9 cellular contexts compared by ENCODE assay signal in the genomic region with DNA sequence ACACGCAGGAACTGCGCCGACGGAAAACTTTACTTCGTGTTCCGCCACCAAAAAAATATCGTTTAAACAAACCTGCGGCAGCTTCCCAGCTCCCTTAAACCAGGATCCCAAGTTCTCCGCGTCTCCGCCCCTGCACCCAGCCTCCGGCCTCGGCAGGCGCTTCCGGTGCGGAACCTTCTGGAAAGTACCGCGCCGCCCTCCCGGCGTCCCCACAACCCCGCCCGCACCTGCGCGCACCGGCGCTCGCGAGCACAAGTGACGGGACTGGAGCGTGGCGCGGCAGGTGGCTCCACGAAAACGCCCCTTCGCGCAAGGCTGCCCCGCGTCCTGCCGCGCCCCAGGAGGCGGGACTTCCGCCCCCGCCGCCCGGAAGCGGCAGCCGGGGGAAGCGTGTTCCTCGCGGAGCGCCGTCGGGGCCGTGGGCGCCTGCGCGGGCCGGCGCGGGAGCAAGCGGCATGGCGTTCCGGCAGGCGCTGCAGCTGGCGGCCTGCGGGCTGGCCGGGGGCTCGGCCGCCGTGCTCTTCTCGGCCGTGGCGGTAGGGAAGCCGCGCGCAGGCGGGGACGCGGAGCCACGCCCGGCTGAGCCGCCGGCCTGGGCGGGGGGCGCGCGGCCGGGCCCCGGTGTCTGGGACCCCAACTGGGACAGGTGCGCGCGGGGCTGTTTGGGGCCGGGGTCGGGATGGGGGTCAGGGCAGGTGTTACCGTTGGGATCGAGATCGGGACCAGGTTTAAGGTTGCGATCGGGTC. TPM values are rescaled to one million over a fixed set of nuclear protein-coding genes. Genes with fewer than 3 reads are reported as not detected.
A peak's percentile ranks its signal among the peaks of the same experiment; 100 is the strongest.
DNase-seq lines count a peak whose midpoint lies in the region; ATAC-seq, FAIRE-seq and TF ChIP-seq lines count a peak whose summit lies in the region.
"Had no signal": no experiment of that assay in that cellular context is flagged by ENCODE, and none has a peak within 500 bp of the region (broad histone marks: within the 10 kb centered on the region; RNA-seq: fewer than 3 reads in every experiment).

A gene (plus strand): TSS at position 421 of the 747 bp plus-strand sequence. CDS start 35 bp downstream, at position 456.

- DNase-seq in BJ (ENCODE audit: low read depth), result peak; percentile 23
- peak; percentile 98 for DNase-seq in GM19239 (ENCODE audit: insufficient read length, low spot score)
- peak; percentile 80 for DNase-seq in NCI-H510A treated with DMSO at 0.1 percent for 48 hours (lab: John Stamatoyannopoulos, UW)
- peak; percentile 92 for DNase-seq in activated CD4-positive, alpha-beta T cell treated with anti-CD3 and anti-CD28 coated beads for 36 hours
- DNase-seq in left colon, result peak; percentile 88 to 92
- peak; percentile 82 to 83 for DNase-seq in stimulated activated CD4-positive, alpha-beta T cell treated with anti-CD3 and anti-CD28 coated beads, Interleukin-1b, Interleukin-23, amount 100 ng/mL, for 4 hours (ENCODE audit: low read depth in 2 of 2)

- intact Hi-C loops in activated CD4-positive, alpha-beta T cell treated with anti-CD3 and anti-CD28 coated beads for 36 hours (cut with DNase I, micrococcal nuclease), result loop anchor here (1.0 to 10.0 kb wide), 11 partner anchors 23 to 626 kb away; a partner anchor contains a TSS
- intact Hi-C loops in left colon (cut with DNase I, micrococcal nuclease), result no loop called here

- CTCF ChIA-PET in BJ (lab: Yijun Ruan, JAX), result interaction anchor here (1.1 kb wide), 2 partner anchors 9 to 20 kb away, joined by 3 to 5 read pairs; no protein-coding TSS in a partner anchor
- CTCF ChIA-PET in activated CD4-positive, alpha-beta T cell treated with anti-CD3 and anti-CD28 coated beads for 36 hours (lab: Charles Lee), result interaction anchor here (0.7 kb wide), 1 partner anchor 14 kb away, joined by 3 read pairs; no protein-coding TSS in a partner anchor

- H3K27me3 Mint-ChIP-seq in activated CD4-positive, alpha-beta T cell treated with anti-CD3 and anti-CD28 coated beads for 36 hours, result no peaks in the 10 kb centered on the region

- no peak for TF ChIP-seq CTCF in BJ (IDR thresholded peaks at IDR 0.05; ENCODE audit: insufficient read depth, low read depth, low read length)

- peak within 1 kb of the TSS; percentile 66 for H3K27ac Mint-ChIP-seq in activated CD4-positive, alpha-beta T cell treated with anti-CD3 and anti-CD28 coated beads for 36 hours

- peak; percentile 91 for ATAC-seq in HG03439 (IDR thresholded peaks at IDR 0.05; ENCODE audit: unreplicated experiment)
- peak; percentile 92 for ATAC-seq in activated CD4-positive, alpha-beta T cell treated with anti-CD3 and anti-CD28 coated beads for 36 hours
- peak; percentile 92 for ATAC-seq in left colon

- peak within 1 kb of the TSS; percentile 78 for H3K27ac ChIP-seq in cingulate gyrus (ENCODE audit: low read depth, low read length)

- peak within 1 kb of the TSS; percentile 81 for H3K4me3 ChIP-seq in BJ (ENCODE audit: low read depth, low read length)

- FAIRE-seq in GM19239 (lab: Jason Lieb, UNC), result peak; percentile 82
- FAIRE-seq: colon had no signal

- peak within 1 kb of the TSS; percentile 75 for H3K4me3 Mint-ChIP-seq in activated CD4-positive, alpha-beta T cell treated with anti-CD3 and anti-CD28 coated beads for 36 hours

- H3K36me3 Mint-ChIP-seq in activated CD4-positive, alpha-beta T cell treated with anti-CD3 and anti-CD28 coated beads for 36 hours (ENCODE audit: low read depth), result peaks cover 29% of the 10 kb centered on the region

- peaks cover 4% of the 10 kb centered on the region; the same call in 1 of the 2 replicates for H3K36me3 ChIP-seq in BJ (ENCODE audit: control insufficient read depth, insufficient read depth, low read length)

- H3K9me3 Mint-ChIP-seq in activated CD4-positive, alpha-beta T cell treated with anti-CD3 and anti-CD28 coated beads for 36 hours (ENCODE audit: low read depth), result peaks cover 14% of the 10 kb centered on the region

- no peaks in the 10 kb centered on the region for H3K27me3 ChIP-seq in BJ (ENCODE audit: control insufficient read depth, insufficient read depth, low read length)

- POLR2A ChIA-PET in BJ (lab: Charles Lee), result no interaction called here
- POLR2A ChIA-PET in activated CD4-positive, alpha-beta T cell treated with anti-CD3 and anti-CD28 coated beads for 36 hours (lab: Charles Lee), result no interaction called here

- H3K4me1 Mint-ChIP-seq in activated CD4-positive, alpha-beta T cell treated with anti-CD3 and anti-CD28 coated beads for 36 hours, result peaks cover 24% of the 10 kb centered on the region

RNA-seq across cellular contexts. Expression of the gene that starts here (rescaled TPM):
- polyA plus RNA-seq in BJ (2011; rRNA removed), result 12.4 and 17.7 TPM in 2 replicates
- polyA minus RNA-seq in BJ (2011; rRNA and poly(A)+ RNA removed), result 38.2 and 50.3 TPM in 2 replicates
- total RNA-seq in activated CD4-positive, alpha-beta T cell treated with anti-CD3 and anti-CD28 coated beads for 36 hours, result 10 to 100 TPM; 65.6 to 74.0 TPM
- total RNA-seq in left colon, result 10 to 100 TPM; 29.7 to 40.0 TPM

Comparison
In these comparisons a context has a peak if more than half of its experiments do, and no peak if none do; other contexts are left out.
1. Peak in every context shown above with its lines: DNase-seq, ATAC-seq, H3K4me3 ChIP-seq and H3K27ac ChIP-seq.
2. DNase-seq: peak in every context shown above with its lines; median percentile 98 in GM19239; 92 in activated CD4-positive, alpha-beta T cell treated with anti-CD3 and anti-CD28 coated beads for 36 hours; 90 in left colon; 82 in stimulated activated CD4-positive, alpha-beta T cell treated with anti-CD3 and anti-CD28 coated beads, Interleukin-1b, Interleukin-23, amount 100 ng/mL, for 4 hours; 80 in NCI-H510A treated with DMSO at 0.1 percent for 48 hours; 23 in BJ.
3. intact Hi-C loops: an anchor here in activated CD4-positive, alpha-beta T cell treated with anti-CD3 and anti-CD28 coated beads for 36 hours (1.0 to 10.0 kb wide); none called in left colon.